ENCODE assay signal across 8 cellular contexts in the genomic region with DNA sequence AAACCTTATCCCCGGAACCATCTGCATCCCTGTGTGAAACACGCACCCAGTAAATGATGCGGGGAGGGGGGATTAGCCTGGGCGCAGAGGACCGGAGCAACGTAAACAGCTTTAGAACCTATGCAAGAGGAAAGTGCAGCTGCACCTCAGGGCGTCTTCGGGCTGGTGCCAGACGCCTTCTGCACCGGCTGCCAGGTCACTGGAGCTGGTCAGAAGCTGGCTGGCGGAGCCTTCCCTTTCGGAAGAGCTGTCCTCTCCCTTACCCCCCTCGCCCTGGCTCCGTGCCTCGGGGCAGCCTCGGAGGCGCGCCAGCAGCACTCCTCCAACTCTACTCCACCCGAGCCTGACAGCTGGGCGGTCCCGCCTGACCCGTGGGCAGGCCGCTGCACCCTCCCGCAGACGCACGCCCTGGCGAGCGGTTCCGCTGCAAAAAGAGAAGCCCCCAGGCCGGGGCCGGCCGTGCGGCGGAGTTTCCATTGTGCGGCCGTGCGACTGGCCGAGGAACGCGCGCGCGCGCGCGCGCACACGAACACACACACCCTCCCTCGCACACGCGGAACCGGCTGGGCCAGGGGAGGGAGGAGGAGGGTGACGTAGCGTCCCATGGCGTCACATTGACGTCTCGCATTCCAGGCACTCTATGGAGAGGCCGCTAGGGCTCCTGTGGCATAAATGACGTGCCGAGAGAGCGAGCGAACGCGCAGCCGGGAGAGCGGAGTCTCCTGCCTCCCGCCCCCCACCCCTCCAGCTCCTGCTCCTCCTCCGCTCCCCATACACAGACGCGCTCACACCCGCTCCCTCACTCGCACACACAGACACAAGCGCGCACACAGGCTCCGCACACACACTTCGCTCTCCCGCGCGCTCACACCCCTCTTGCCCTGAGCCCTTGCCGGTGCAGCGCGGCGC. TPM values are rescaled to one million over a fixed set of nuclear protein-coding genes. Genes with fewer than 3 reads are reported as not detected.
DNase-seq lines count a peak whose midpoint lies in the region; ATAC-seq and TF ChIP-seq lines count a peak whose summit lies in the region.

Gene NR4A3 (plus strand): TSS at position 699 of the 909 bp plus-strand sequence. CDS start 6,158 bp downstream, outside the sequence.

- H3K4me1 ChIP-seq in cardiac muscle cell (ENCODE audit: low read depth): peaks cover 4% of the 10 kb centered on the region
- peaks cover 17 to 26% of the 10 kb centered on the region in 2 experiments for H3K4me1 ChIP-seq in trophoblast cell (ENCODE audit: control insufficient read depth in 1 of 2, insufficient read depth in 2 of 2, low read length in 2 of 2)
- H3K4me1 ChIP-seq in transverse colon: peaks cover 18 to 56% (median 50%) of the 10 kb centered on the region in 4 donors

- H3K9me3 Mint-ChIP-seq in activated naive CD8-positive, alpha-beta T cell treated with anti-CD3 and anti-CD28 coated beads, Interleukin-2, amount 50 U/mL, for 24 hours: no peaks in the 10 kb centered on the region

- H3K4me3 Mint-ChIP-seq in activated naive CD8-positive, alpha-beta T cell treated with anti-CD3 and anti-CD28 coated beads, Interleukin-2, amount 50 U/mL, for 24 hours: peak within 1 kb of the TSS; percentile 100

- peak within 1 kb of the TSS; percentile 80 for H2AFZ ChIP-seq in trophoblast cell (ENCODE audit: insufficient read depth, low read length, poor library complexity)

- H3K27ac Mint-ChIP-seq in activated naive CD8-positive, alpha-beta T cell treated with anti-CD3 and anti-CD28 coated beads, Interleukin-2, amount 50 U/mL, for 24 hours: peak within 1 kb of the TSS; percentile 99

- peak; percentile 34 for ATAC-seq in HG02678 (IDR thresholded peaks at IDR 0.05; ENCODE audit: unreplicated experiment)
- peak; percentile 31 for ATAC-seq in activated naive CD8-positive, alpha-beta T cell treated with anti-CD3 and anti-CD28 coated beads, Interleukin-2, amount 50 U/mL, for 24 hours

- TF ChIP-seq POLR2A in transverse colon (IDR thresholded peaks at IDR 0.05): peak; percentile 84

- no peak within 1 kb of the TSS for H2AK5ac ChIP-seq in trophoblast cell (ENCODE audit: low read length)

- DNase-seq in GM12864 (ENCODE audit: low read depth): peak; percentile 72
- DNase-seq in NCI-H1417 (lab: John Stamatoyannopoulos, UW): peak; percentile 90 to 97 (median 95)
- peak; percentile 92 to 96 for DNase-seq in SW 1271 (lab: John Stamatoyannopoulos, UW)
- DNase-seq in activated naive CD8-positive, alpha-beta T cell treated with anti-CD3 and anti-CD28 coated beads, Interleukin-2, amount 50 U/mL, for 24 hours: peak; percentile 93
- DNase-seq in cardiac muscle cell (ENCODE audit: low read depth in 1 of 2, low spot score in 1 of 2): peak; percentile 96 to 99
- peak; percentile 99 for DNase-seq in trophoblast cell
- peak; percentile 95 for DNase-seq in transverse colon

- H3K4me3 ChIP-seq in GM12864 (ENCODE audit: low read depth, low read length) (peak within 1 kb of the TSS; percentile 91), cardiac muscle cell (peak within 1 kb of the TSS; percentile 58), trophoblast cell (ENCODE audit: low read depth, low read length) (peak within 1 kb of the TSS; percentile 88), transverse colon (peak within 1 kb of the TSS; percentile 66 to 79 (median 72))

- H3K4ac ChIP-seq in trophoblast cell (ENCODE audit: low read depth, low read length): no peak within 1 kb of the TSS

- peak within 1 kb of the TSS; percentile 40 for H3K14ac ChIP-seq in trophoblast cell (ENCODE audit: low read length)

- H3K27me3 ChIP-seq in cardiac muscle cell: peaks cover 40% of the 10 kb centered on the region
- H3K27me3 ChIP-seq in trophoblast cell (ENCODE audit: insufficient read depth, low read length): peaks cover 40% of the 10 kb centered on the region
- peaks cover 44% of the 10 kb centered on the region for H3K27me3 ChIP-seq in transverse colon

- H3K27ac ChIP-seq in cardiac muscle cell: peak within 1 kb of the TSS; percentile 96
- H3K27ac ChIP-seq in trophoblast cell (ENCODE audit: low read depth, low read length): no peak within 1 kb of the TSS
- peak within 1 kb of the TSS; percentile 90 to 97 (median 94) for H3K27ac ChIP-seq in transverse colon

- intact Hi-C loops in transverse colon (cut with DNase I; ENCODE audit: low total_unique reads): loop anchor here (5.0 kb wide), 1 partner anchor 86 kb away; the partner anchor contains the start of gene STX17

- peak within 1 kb of the TSS; percentile 47 for H3K9ac ChIP-seq in trophoblast cell (ENCODE audit: low read length)

- H4K12ac ChIP-seq in trophoblast cell (ENCODE audit: low read depth, low read length): peak within 1 kb of the TSS; percentile 22

- TF ChIP-seq CTCF in GM12864 (IDR thresholded peaks at IDR 0.05; ENCODE audit: low read depth, low read length, missing control alignments) (peak; percentile 20), cardiac muscle cell (IDR thresholded peaks at IDR 0.05; ENCODE audit: low read depth, low read length) (peak; percentile 15), transverse colon (IDR thresholded peaks at IDR 0.05) (peak; percentile 31 to 72 (median 32))

- H3K4me1 Mint-ChIP-seq in activated naive CD8-positive, alpha-beta T cell treated with anti-CD3 and anti-CD28 coated beads, Interleukin-2, amount 50 U/mL, for 24 hours: peaks cover 61% of the 10 kb centered on the region

- peak within 1 kb of the TSS; percentile 17 for H4K8ac ChIP-seq in trophoblast cell (ENCODE audit: low read depth, low read length)

- in situ Hi-C loops in transverse colon (cut with MboI; ENCODE audit: low pct_ligation_motif_present in 1 of 4, low pct_unique_long_range_greater_than_20kb in 1 of 4, low sequenced_read_pairs in 3 of 4): loop anchor here in 3 of 4 donors (25.0 kb wide), 2 partner anchors 191 to 516 kb away; no protein-coding TSS in a partner anchor

- H2BK5ac ChIP-seq in trophoblast cell (ENCODE audit: low read depth, low read length, poor library complexity): no peak within 1 kb of the TSS

- no peaks in the 10 kb centered on the region for H3K36me3 ChIP-seq in cardiac muscle cell
- no peaks in the 10 kb centered on the region for H3K36me3 ChIP-seq in trophoblast cell (ENCODE audit: control insufficient read depth in 1 of 2, insufficient read depth in 2 of 2, low read length in 2 of 2)
- H3K36me3 ChIP-seq in transverse colon: no peaks in the 10 kb centered on the region

- no peak within 1 kb of the TSS for H3K23ac ChIP-seq in trophoblast cell (ENCODE audit: low read length)

- WGBS in trophoblast cell (ENCODE audit: extremely low coverage, insufficient coverage, insufficient read length): no CpG with 5 or more reads among the region's 83 CpGs
- WGBS in transverse colon (ENCODE audit: low coverage in 1 of 2), 2 donors: 0 to 1% methylated on average over 2 to 72 of the region's 83 CpGs

- TF ChIP-seq EP300 in transverse colon (IDR thresholded peaks at IDR 0.05; ENCODE audit: low read depth): peak; percentile 95

- H3K79me2 ChIP-seq in trophoblast cell (ENCODE audit: control insufficient read depth, insufficient read depth, low read length, poor library complexity): peaks cover 5% of the 10 kb centered on the region

- H3K9me3 ChIP-seq in cardiac muscle cell (ENCODE audit: low read depth): no peaks in the 10 kb centered on the region
- peaks cover 2% of the 10 kb centered on the region for H3K9me3 ChIP-seq in trophoblast cell (ENCODE audit: insufficient read depth, low read depth, low read length)
- H3K9me3 ChIP-seq in transverse colon: no peaks in the 10 kb centered on the region

- peaks cover 9% of the 10 kb centered on the region for H3K79me1 ChIP-seq in trophoblast cell (ENCODE audit: low read length)

- peak within 1 kb of the TSS; percentile 9 for H2BK120ac ChIP-seq in trophoblast cell (ENCODE audit: insufficient read depth, low read length, poor library complexity)

- H3K27me3 Mint-ChIP-seq in activated naive CD8-positive, alpha-beta T cell treated with anti-CD3 and anti-CD28 coated beads, Interleukin-2, amount 50 U/mL, for 24 hours: peaks cover 2% of the 10 kb centered on the region

- peak within 1 kb of the TSS; percentile 33 for H2BK12ac ChIP-seq in trophoblast cell (ENCODE audit: low read length)

- peak within 1 kb of the TSS; percentile 38 for H3K18ac ChIP-seq in trophoblast cell (ENCODE audit: low read length)

- no peak within 1 kb of the TSS for H4K91ac ChIP-seq in trophoblast cell (ENCODE audit: low read depth, low read length)

- H3K4me2 ChIP-seq in trophoblast cell (ENCODE audit: low read length): peak within 1 kb of the TSS; percentile 100

- peaks cover 38% of the 10 kb centered on the region for H3K36me3 Mint-ChIP-seq in activated naive CD8-positive, alpha-beta T cell treated with anti-CD3 and anti-CD28 coated beads, Interleukin-2, amount 50 U/mL, for 24 hours (ENCODE audit: low read depth)

RNA-seq across cellular contexts. Expression of gene NR4A3, which starts in this region (rescaled TPM):
- total RNA-seq in cardiac muscle cell (0.49 and 1.5 TPM in 2 replicates), transverse colon (1 to 10 TPM in 2 of 4 donors, under 1 TPM in 2; 0.48 to 3.4 (median 1.3) TPM)
- 0.42 and 0.87 TPM in 2 replicates for polyA plus RNA-seq in cardiac muscle cell
- polyA plus RNA-seq in trophoblast cell (2013): 1.4 and 1.5 TPM in 2 replicates
